1 cellular context compared by ENCODE assay signal in genomic region chr6:32972353-32973143, GRCh38.
A peak's percentile ranks its signal among the peaks of the same experiment; 100 is the strongest.
TF ChIP-seq lines count a peak whose summit lies in the region.

No MANE protein-coding gene starts in this region.

TF ChIP-seq in HepG2, 621 proteins besides CTCF, POLR2A, EP300 and RAD21 (continued from another document and continues in another):
- peak; percentile 85; the same call in 1 of the 2 replicates for TF ChIP-seq ZNF780A (CRISPR knock-in tag; IDR thresholded peaks at IDR 0.05)
- TF ChIP-seq DBP (CRISPR knock-in tag; IDR thresholded peaks at IDR 0.05; ENCODE audit: not compliant biosample characterization) = no peak
- no peak for TF ChIP-seq THRA (CRISPR knock-in tag; IDR thresholded peaks at IDR 0.05; ENCODE audit: borderline replicate concordance)
- no peak for TF ChIP-seq PBX3 (CRISPR knock-in tag; IDR thresholded peaks at IDR 0.05; ENCODE audit: borderline replicate concordance)
- no peak for TF ChIP-seq DNMT1 (CRISPR knock-in tag; IDR thresholded peaks at IDR 0.05)
- TF ChIP-seq ZNF761 (CRISPR knock-in tag; conservative IDR thresholded peaks at IDR 0.05) = no peak
- peak; percentile 77; the same call in 1 of the 2 replicates for TF ChIP-seq ZNF446 (CRISPR knock-in tag; IDR thresholded peaks at IDR 0.05)
- no peak; the same call in 1 of the 2 replicates for TF ChIP-seq ZBTB14 (CRISPR knock-in tag; IDR thresholded peaks at IDR 0.05)
- no peak; the same call in 1 of the 2 replicates for TF ChIP-seq KIAA2018 (CRISPR knock-in tag; IDR thresholded peaks at IDR 0.05; ENCODE audit: borderline replicate concordance)
- TF ChIP-seq ZNF160 (CRISPR knock-in tag; IDR thresholded peaks at IDR 0.05) = 0 out of 2 replicates have a peak, but pooled peaks have one; percentile 42
- no peak for TF ChIP-seq ZNF775 (CRISPR knock-in tag; IDR thresholded peaks at IDR 0.05; ENCODE audit: borderline replicate concordance)
- TF ChIP-seq EHMT2 (IDR thresholded peaks at IDR 0.05; ENCODE audit: borderline replicate concordance, low read depth, low read length) = no peak
- peak; percentile 87; the same call in 1 of the 2 replicates for TF ChIP-seq ZNF138 (CRISPR knock-in tag; IDR thresholded peaks at IDR 0.05; ENCODE audit: low read depth)
- no peak; the same call in 1 of the 2 replicates for TF ChIP-seq BRF2 (CRISPR knock-in tag; IDR thresholded peaks at IDR 0.05)
- TF ChIP-seq ZNF30 (CRISPR knock-in tag; IDR thresholded peaks at IDR 0.05) = no peak; the same call in 1 of the 2 replicates
- TF ChIP-seq ZHX2 (IDR thresholded peaks at IDR 0.05; ENCODE audit: low read depth) = peak; percentile 31; the same call in 1 of the 2 replicates
- no peak for TF ChIP-seq ZHX2 (CRISPR knock-in tag; IDR thresholded peaks at IDR 0.05; ENCODE audit: borderline replicate concordance)
- TF ChIP-seq ARID2 (CRISPR knock-in tag; IDR thresholded peaks at IDR 0.05; ENCODE audit: borderline replicate concordance) = peak; percentile 14; the same call in 1 of the 2 replicates
- no peak for TF ChIP-seq ZNF883 (CRISPR knock-in tag; IDR thresholded peaks at IDR 0.05; ENCODE audit: not compliant biosample characterization)
- TF ChIP-seq CERS6 (CRISPR knock-in tag; IDR thresholded peaks at IDR 0.05) = no peak
- no peak for TF ChIP-seq ATF6 (CRISPR knock-in tag; conservative IDR thresholded peaks at IDR 0.05)
